19 cellular contexts compared by ENCODE assay signal in genomic region chr7:133936074-133936473, GRCh38.
DNase-seq lines count a peak whose midpoint lies in the region; TF ChIP-seq lines count a peak whose summit lies in the region.
"Had no signal": no experiment of that assay in that cellular context is flagged by ENCODE, and none has a peak within 500 bp of the region (broad histone marks: within the 10 kb centered on the region; RNA-seq: fewer than 3 reads in every experiment).

No MANE protein-coding gene starts in this region.

- in situ Hi-C loops in mammary epithelial cell (cut with MboI; ENCODE audit: low sequenced_read_pairs in 2 of 2): no loop called here

- H3K4me2 ChIP-seq in mammary epithelial cell (ENCODE audit: insufficient read depth, low read depth, low read length): no peak overlapping the region
- H3K4me2 ChIP-seq: BLaER1, PC-9 had no signal

- no peak overlapping the region for H3K4me3 Mint-ChIP-seq in MCF 10A (ENCODE audit: unreplicated experiment)
- H3K4me3 Mint-ChIP-seq: T-helper 1 cell treated with Interleukin-12 subunit alpha and Interleukin-12 subunit beta and Interleukin-4 antibody, amounts not matched to agents 30 μg/mL and 1 μg/mL, for 36 hours had no signal

- H4K20me1 ChIP-seq in mammary epithelial cell (ENCODE audit: insufficient read depth, low read length): no peaks in the 10 kb centered on the region
- H4K20me1 ChIP-seq: BLaER1 had no signal

- POLR2A ChIA-PET in MCF 10A (lab: Yijun Ruan, JAX): interaction anchor here (0.6 kb wide), 1 partner anchor 900 kb away, joined by 3 read pairs; no protein-coding TSS in a partner anchor

- peaks cover 12% of the 10 kb centered on the region for H3K36me3 Mint-ChIP-seq in MCF 10A (ENCODE audit: insufficient read depth, unreplicated experiment)

- H3K36me3 ChIP-seq in mammary epithelial cell (ENCODE audit: insufficient read depth, low read length): no peaks in the 10 kb centered on the region
- H3K36me3 ChIP-seq: SJSA1 had no signal

- H2AFZ ChIP-seq in mammary epithelial cell (ENCODE audit: low read depth, low read length): no peak overlapping the region
- H2AFZ ChIP-seq: PC-9 had no signal

- CTCF ChIA-PET in MCF 10A (lab: Yijun Ruan, JAX) (interaction anchor here (0.5 kb wide), 1 partner anchor 1841 kb away, joined by 3 read pairs; no protein-coding TSS in a partner anchor), mammary epithelial cell (lab: Charles Lee; ENCODE audit: low non-redundant PET) (no interaction called here)

- no peaks in the 10 kb centered on the region for H3K27me3 ChIP-seq in mammary epithelial cell (ENCODE audit: insufficient read depth, low read length)
- H3K27me3 ChIP-seq: BLaER1, gastroesophageal sphincter, SJSA1 had no signal

- H3K4me1 Mint-ChIP-seq in MCF 10A (ENCODE audit: insufficient read depth, unreplicated experiment): peaks cover 7% of the 10 kb centered on the region

- no peak overlapping the region for H3K27ac ChIP-seq in mammary epithelial cell (ENCODE audit: insufficient read depth, low read depth, low read length)
- H3K27ac ChIP-seq: BLaER1, gastroesophageal sphincter, PC-9, SJSA1, WERI-Rb-1 had no signal

- TF ChIP-seq CTCF in MCF 10A (IDR thresholded peaks at IDR 0.05; ENCODE audit: unreplicated experiment) (no peak), mammary epithelial cell (conservative IDR thresholded peaks at IDR 0.05 in 1 of 2, IDR thresholded peaks at IDR 0.05 in 1 of 2; ENCODE audit: extremely low read depth in 1 of 2, insufficient read depth in 1 of 2, low read depth in 1 of 2, low read length in 2 of 2) (no peak)

- H3K9ac ChIP-seq in mammary epithelial cell (ENCODE audit: insufficient read depth, low read length): no peak overlapping the region
- H3K9ac ChIP-seq: BLaER1 had no signal

- peak; percentile 11 for DNase-seq in MCF 10A (ENCODE audit: unreplicated experiment)
- no peak for DNase-seq in mammary epithelial cell
- DNase-seq in amniotic epithelial cell (ENCODE audit: low read depth): peak; percentile 82
- DNase-seq in hepatic stellate cell (ENCODE audit: low spot score): peak; percentile 21
- DNase-seq in NCI-H446 treated with DMSO at 0.1 percent for 48 hours (lab: John Stamatoyannopoulos, UW): no peak
- no peak for DNase-seq in DMS79 treated with DMSO at 0.1 percent for 48 hours (lab: John Stamatoyannopoulos, UW)
- no peak for DNase-seq in mesenteric fat pad (ENCODE audit: low spot score)
- DNase-seq in effector CD8-positive, alpha-beta T cell (lab: John Stamatoyannopoulos, UW): no peak
- DNase-seq: activated effector memory CD4-positive, alpha-beta T cell treated with Interleukin-2 at 50 U/mL for 16 hours; Caco-2; dermis blood vessel endothelial cell; mucosa of descending colon; NCI-H1694; PC-9; WERI-Rb-1 had no signal

- H3K9me3 ChIP-seq in mammary epithelial cell (replicated peaks; ENCODE audit: insufficient read depth, low read length): no peaks in the 10 kb centered on the region
- H3K9me3 ChIP-seq: BLaER1, Caco-2, gastroesophageal sphincter, mucosa of descending colon, SJSA1 had no signal

- WGBS in mammary epithelial cell (ENCODE audit: low coverage, missing lambda C conversion rate): 94% methylated on average over 7 of the region's 7 CpGs

- H3K9me3 Mint-ChIP-seq in MCF 10A (ENCODE audit: unreplicated experiment): no peaks in the 10 kb centered on the region
- H3K9me3 Mint-ChIP-seq: T-helper 1 cell treated with Interleukin-12 subunit alpha and Interleukin-12 subunit beta and Interleukin-4 antibody, amounts not matched to agents 30 μg/mL and 1 μg/mL, for 36 hours had no signal

- peaks cover 5% of the 10 kb centered on the region for H3K4me1 ChIP-seq in mammary epithelial cell (ENCODE audit: insufficient read depth, low read length)
- H3K4me1 ChIP-seq: BLaER1, Caco-2 had no signal

- no peaks in the 10 kb centered on the region for H3K27me3 Mint-ChIP-seq in MCF 10A (ENCODE audit: insufficient read depth, unreplicated experiment)

- H3K79me2 ChIP-seq in mammary epithelial cell (ENCODE audit: insufficient read depth, low read length): no peaks in the 10 kb centered on the region

- intact Hi-C loops in MCF 10A (cut with micrococcal nuclease): no loop called here
- intact Hi-C loops in mammary epithelial cell (cut with micrococcal nuclease): no loop called here

- no peak overlapping the region for H3K4me3 ChIP-seq in mammary epithelial cell (replicated peaks in 1 of 3; ENCODE audit: insufficient read depth in 1 of 3, low read depth in 2 of 3, low read length in 3 of 3)
- H3K4me3 ChIP-seq: BLaER1, gastroesophageal sphincter, mucosa of descending colon, PC-9, SJSA1 had no signal

- dilution Hi-C loops in mammary epithelial cell (cut with HindIII; ENCODE audit: low sequenced_read_pairs): no loop called here

- BruUV-seq in MCF 10A (replicated peaks; lab: Mats Ljungman, UMichigan) (no TSS peak), mammary epithelial cell (replicated peaks; lab: Mats Ljungman, UMichigan) (no TSS peak)

- no peak overlapping the region for H3K27ac Mint-ChIP-seq in MCF 10A (ENCODE audit: low read depth, unreplicated experiment)
- H3K27ac Mint-ChIP-seq: T-helper 1 cell treated with Interleukin-12 subunit alpha and Interleukin-12 subunit beta and Interleukin-4 antibody, amounts not matched to agents 30 μg/mL and 1 μg/mL, for 36 hours had no signal

Comparison
In these comparisons a context has a peak if more than half of its experiments do, and no peak if none do; other contexts are left out.
1. DNase-seq: peak in MCF 10A (single experiment), amniotic epithelial cell (single experiment) and hepatic stellate cell (single experiment); none in mammary epithelial cell (single experiment), NCI-H446 treated with DMSO at 0.1 percent for 48 hours (single experiment), DMS79 treated with DMSO at 0.1 percent for 48 hours (single experiment), mesenteric fat pad (single experiment) and effector CD8-positive, alpha-beta T cell (single experiment).